Comparison of ENCODE assay signal across 1 cellular context in genomic region chr5:103271570-103272289, GRCh38.
TF ChIP-seq lines count a peak whose summit lies in the region.

No MANE protein-coding gene starts in this region.

TF ChIP-seq in IMR-90, 13 proteins besides CTCF, POLR2A, EP300 and RAD21:
- TF ChIP-seq ELK1 (IDR thresholded peaks at IDR 0.05; ENCODE audit: borderline replicate concordance, low read depth, low read length) (no peak), SMC3 (IDR thresholded peaks at IDR 0.05; ENCODE audit: low read depth, low read length) (no peak), NFE2L2 (IDR thresholded peaks at IDR 0.05; ENCODE audit: low read depth, low read length) (peak; percentile 99), BHLHE40 (IDR thresholded peaks at IDR 0.05; ENCODE audit: low read depth, low read length) (no peak), MAZ (IDR thresholded peaks at IDR 0.05; ENCODE audit: borderline replicate concordance, low read depth, low read length) (no peak), CHD1 (IDR thresholded peaks at IDR 0.05; ENCODE audit: low read depth, low read length) (no peak), CEBPB (IDR thresholded peaks at IDR 0.05; ENCODE audit: low read depth, low read length) (no peak), MXI1 (IDR thresholded peaks at IDR 0.05; ENCODE audit: borderline replicate concordance, low read depth, low read length) (no peak), FOS (IDR thresholded peaks at IDR 0.05; ENCODE audit: low read depth, low read length) (no peak), RFX5 (IDR thresholded peaks at IDR 0.05; ENCODE audit: low read depth, low read length) (no peak), MAFK (IDR thresholded peaks at IDR 0.05; ENCODE audit: low read depth, low read length) (peak; percentile 95), RCOR1 (IDR thresholded peaks at IDR 0.05; ENCODE audit: insufficient replicate concordance, low read length) (no peak), USF2 (IDR thresholded peaks at IDR 0.05; ENCODE audit: low read depth, low read length) (no peak)
